1 cellular context compared by ENCODE assay signal in genomic region chr1:44660176-44660575, GRCh38.
TF ChIP-seq lines count a peak whose summit lies in the region.

No MANE protein-coding gene starts in this region.

TF ChIP-seq in H1, 55 proteins besides CTCF, POLR2A, EP300 and RAD21:
- no peak for TF ChIP-seq KDM5A (IDR thresholded peaks at IDR 0.05; ENCODE audit: low read length)
- no peak for TF ChIP-seq YY1 (IDR thresholded peaks at IDR 0.05; ENCODE audit: low read depth, low read length)
- TF ChIP-seq SIRT6 (IDR thresholded peaks at IDR 0.05; ENCODE audit: low read length), result no peak
- no peak for TF ChIP-seq EGR1 (IDR thresholded peaks at IDR 0.05; ENCODE audit: borderline replicate concordance, low read depth, low read length)
- no peak for TF ChIP-seq RXRA (IDR thresholded peaks at IDR 0.05; ENCODE audit: insufficient read depth, low read depth, low read length)
- no peak for TF ChIP-seq HDAC6 (IDR thresholded peaks at IDR 0.05; ENCODE audit: low read depth, low read length)
- TF ChIP-seq MAFK (IDR thresholded peaks at IDR 0.05; ENCODE audit: low read depth, low read length), result no peak
- no peak for TF ChIP-seq RBBP5 (IDR thresholded peaks at IDR 0.05; ENCODE audit: borderline replicate concordance, low read depth, low read length)
- TF ChIP-seq ATF2 (IDR thresholded peaks at IDR 0.05; ENCODE audit: low read length), result no peak
- TF ChIP-seq CBX8 (IDR thresholded peaks at IDR 0.05; ENCODE audit: borderline replicate concordance, low read depth, low read length), result no peak
- no peak for TF ChIP-seq FOSL1 (IDR thresholded peaks at IDR 0.05; ENCODE audit: insufficient read depth, low read depth, low read length)
- no peak for TF ChIP-seq USF2 (IDR thresholded peaks at IDR 0.05; ENCODE audit: low read length)
- TF ChIP-seq SAP30 (IDR thresholded peaks at IDR 0.05; ENCODE audit: insufficient read depth, insufficient replicate concordance, low read length), result no peak
- TF ChIP-seq SIX5 (IDR thresholded peaks at IDR 0.05; ENCODE audit: low read depth, low read length), result no peak
- no peak for TF ChIP-seq E2F6 (IDR thresholded peaks at IDR 0.05)
- no peak for TF ChIP-seq SIN3A (conservative IDR thresholded peaks at IDR 0.05 in 1 of 2, IDR thresholded peaks at IDR 0.05 in 1 of 2; ENCODE audit: low read depth in 1 of 2, low read length in 2 of 2)
- no peak for TF ChIP-seq TAF1 (IDR thresholded peaks at IDR 0.05; ENCODE audit: low read depth, low read length)
